8 cellular contexts compared by ENCODE assay signal in the genomic region with DNA sequence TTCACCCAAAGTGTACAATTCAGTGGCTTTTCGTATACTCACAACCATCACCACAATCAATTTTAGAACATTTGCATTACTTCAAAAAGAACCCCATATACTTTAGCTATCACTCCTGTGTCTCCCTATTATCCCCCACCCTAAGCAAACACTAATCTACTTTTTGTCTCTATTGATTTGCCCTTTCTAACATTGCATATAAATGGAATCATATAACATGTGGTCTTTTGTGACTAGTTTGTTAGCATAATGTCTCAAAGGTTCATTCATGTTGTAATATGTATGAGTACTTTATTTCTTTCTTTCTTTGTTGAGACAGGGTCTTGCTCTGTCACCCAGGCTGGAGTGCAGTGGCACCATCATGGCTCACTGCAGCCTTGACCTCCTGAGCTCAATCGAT.
"Had no signal": no experiment of that assay in that cellular context is flagged by ENCODE, and none has a peak within 500 bp of the region (broad histone marks: within the 10 kb centered on the region; RNA-seq: fewer than 3 reads in every experiment).

No MANE protein-coding gene starts in this region.

- DNase-seq: GM23248, GOT3, H7, H9, HCEC 1CT, HFFc6 had no signal

- H3K9me3 Mint-ChIP-seq: GM23338, H9, HFFc6 had no signal

- H3K4me3 ChIP-seq: GM23248, GM23338 had no signal

- H3K27ac Mint-ChIP-seq: GM23338, H9, HFFc6 had no signal

- ATAC-seq: GM23338, HCT116 had no signal

- H3K4me3 Mint-ChIP-seq: GM23338, H9, HFFc6 had no signal
